14 cellular contexts compared by ENCODE assay signal in the genomic region with DNA sequence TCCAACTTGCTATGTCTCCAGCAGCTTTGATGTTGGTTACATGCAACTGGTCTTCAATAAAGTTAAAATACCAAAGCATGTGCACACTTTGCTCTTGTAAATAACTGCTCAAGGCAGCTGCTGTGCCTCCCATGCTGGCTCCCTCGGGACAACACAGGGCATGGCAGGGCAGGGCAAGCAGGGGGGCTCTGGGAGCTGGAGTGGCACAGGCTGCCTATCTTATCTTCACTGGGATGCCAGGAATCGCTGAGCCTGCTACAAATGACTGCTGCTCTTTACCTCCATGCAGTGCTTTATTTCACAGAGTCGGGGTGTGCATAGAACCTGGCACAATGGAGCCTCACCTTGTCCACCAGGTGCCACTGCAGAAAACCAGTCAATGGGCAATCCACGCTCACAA. TPM values are rescaled to one million over a fixed set of nuclear protein-coding genes. Genes with fewer than 3 reads are reported as not detected.
A peak's percentile ranks its signal among the peaks of the same experiment; 100 is the strongest.
DNase-seq lines count a peak whose midpoint lies in the region; TF ChIP-seq lines count a peak whose summit lies in the region.
"Had no signal": no experiment of that assay in that cellular context is flagged by ENCODE, and none has a peak within 500 bp of the region (broad histone marks: within the 10 kb centered on the region; RNA-seq: fewer than 3 reads in every experiment).

No MANE protein-coding gene starts in this region.

- peaks cover 5% of the 10 kb centered on the region for H3K79me1 ChIP-seq in neuronal stem cell (ENCODE audit: low read depth, low read length)

- H2BK15ac ChIP-seq in neuronal stem cell (ENCODE audit: low read length): no peak overlapping the region

- H3K4ac ChIP-seq in neuronal stem cell (ENCODE audit: low read length): no peak overlapping the region

- 0 out of 22 replicates have a peak overlapping the region, but pooled peaks of 1 of the 11 experiments have one; percentile 14 for H3K27ac ChIP-seq in BLaER1 treated with 17β-estradiol and CSF1 and Interleukin-3, amounts not matched to agents 10 nM and 100 nM
- H3K27ac ChIP-seq in left ventricle myocardium inferior (replicated peaks) (peak overlapping the region; percentile 96), neuronal stem cell (replicated peaks; ENCODE audit: low read length) (no peak overlapping the region)
- H3K27ac ChIP-seq: KMS-11, RWPE1 had no signal

- no peak overlapping the region for H2AK5ac ChIP-seq in neuronal stem cell (ENCODE audit: low read depth, low read length)

- H3K36me3 ChIP-seq in BLaER1 treated with 17β-estradiol and CSF1 and Interleukin-3, amounts not matched to agents 10 nM and 100 nM: peaks cover 0 to 22% (median 3%) of the 10 kb centered on the region in 11 experiments; a peak in 11 of 22 replicates
- no peaks in the 10 kb centered on the region for H3K36me3 ChIP-seq in left ventricle myocardium inferior
- H3K36me3 ChIP-seq in neuronal stem cell (replicated peaks in 1 of 2; ENCODE audit: control insufficient read depth in 2 of 2, insufficient read depth in 2 of 2, low read length in 2 of 2): peaks cover 0 to 2% of the 10 kb centered on the region in 2 donors

- peak; percentile 73 for DNase-seq in NCI-H2171 treated with DMSO at 0.1 percent for 48 hours (lab: John Stamatoyannopoulos, UW)
- DNase-seq in left ventricle myocardium inferior: peak; percentile 65
- DNase-seq in neuronal stem cell (ENCODE audit: low spot score): no peak
- no peak for DNase-seq in kidney glomerular epithelial cell (lab: John Stamatoyannopoulos, UW)
- no peak for DNase-seq in posterior cingulate gyrus
- DNase-seq in NCI-H2107 treated with DMSO at 0.1 percent for 48 hours (lab: John Stamatoyannopoulos, UW; ENCODE audit: unreplicated experiment): no peak
- no peak for DNase-seq in chondrocyte (ENCODE audit: low spot score)
- DNase-seq: CD4-positive, CD25-positive, alpha-beta regulatory T cell; HFFc6; NCI-H187 treated with DMSO at 0.1 percent for 48 hours; NCI-H526 treated with DMSO at 0.1 percent for 48 hours had no signal

- H3K36me3 Mint-ChIP-seq in chondrocyte (ENCODE audit: low read depth): no peaks in the 10 kb centered on the region

- H3K4me1 Mint-ChIP-seq in chondrocyte (ENCODE audit: low read depth): peaks cover 31% of the 10 kb centered on the region
- H3K4me1 Mint-ChIP-seq: CD4-positive, CD25-positive, alpha-beta regulatory T cell had no signal

- no peaks in the 10 kb centered on the region for H3K9me3 Mint-ChIP-seq in chondrocyte (ENCODE audit: low read depth)
- H3K9me3 Mint-ChIP-seq: CD4-positive, CD25-positive, alpha-beta regulatory T cell; HFFc6 had no signal

- H3K27ac Mint-ChIP-seq in chondrocyte (ENCODE audit: unreplicated experiment): no peak overlapping the region
- H3K27ac Mint-ChIP-seq: HFFc6 had no signal

- H3K14ac ChIP-seq in neuronal stem cell (ENCODE audit: low read length): no peak overlapping the region

- no peak overlapping the region for H2BK120ac ChIP-seq in neuronal stem cell (ENCODE audit: low read depth, low read length)

- peaks cover 0 to 80% (median 47%) of the 10 kb centered on the region in 11 experiments; a peak in 13 of 22 replicates for H4K20me1 ChIP-seq in BLaER1 treated with 17β-estradiol and CSF1 and Interleukin-3, amounts not matched to agents 10 nM and 100 nM

- H3K18ac ChIP-seq in neuronal stem cell (ENCODE audit: low read length): peak overlapping the region; percentile 1

- no CpG with 5 or more reads among the region's 4 CpGs for WGBS in neuronal stem cell (ENCODE audit: extremely low coverage in 2 of 2, insufficient read length in 2 of 2, insufficient replicate concordance in 1 of 2), 2 donors

- peaks cover 1 to 61% (median 59%) of the 10 kb centered on the region in 10 experiments; a peak in 18 of 20 replicates for H3K4me1 ChIP-seq in BLaER1 treated with 17β-estradiol and CSF1 and Interleukin-3, amounts not matched to agents 10 nM and 100 nM
- H3K4me1 ChIP-seq in left ventricle myocardium inferior (peaks cover 71% of the 10 kb centered on the region), neuronal stem cell (ENCODE audit: control insufficient read depth in 2 of 2, insufficient read depth in 1 of 2, low read depth in 1 of 2, low read length in 2 of 2) (peaks cover 0 to 9% of the 10 kb centered on the region in 2 donors)

- H4K8ac ChIP-seq in neuronal stem cell (ENCODE audit: low read depth, low read length): no peak overlapping the region

- no peaks in the 10 kb centered on the region for H3K27me3 Mint-ChIP-seq in chondrocyte (ENCODE audit: low read depth)
- H3K27me3 Mint-ChIP-seq: CD4-positive, CD25-positive, alpha-beta regulatory T cell had no signal

- no peak overlapping the region for H2BK5ac ChIP-seq in neuronal stem cell (ENCODE audit: low read length)

- no peak overlapping the region for H3K4me3 Mint-ChIP-seq in chondrocyte (ENCODE audit: unreplicated experiment)
- H3K4me3 Mint-ChIP-seq: CD4-positive, CD25-positive, alpha-beta regulatory T cell; HFFc6 had no signal

- TF ChIP-seq CTCF in left ventricle myocardium inferior (IDR thresholded peaks at IDR 0.05; ENCODE audit: borderline replicate concordance) (no peak), chondrocyte (IDR thresholded peaks at IDR 0.05) (no peak)

- H3K4me3 ChIP-seq in BLaER1 treated with 17β-estradiol and CSF1 and Interleukin-3, amounts not matched to agents 10 nM and 100 nM: no peak overlapping the region
- H3K4me3 ChIP-seq in left ventricle myocardium inferior (peak overlapping the region; percentile 19), neuronal stem cell (ENCODE audit: low read length in 2 of 2) (no peak overlapping the region)

- H4K91ac ChIP-seq in neuronal stem cell (ENCODE audit: low read depth, low read length, poor library complexity): no peak overlapping the region

- H2BK12ac ChIP-seq in neuronal stem cell (ENCODE audit: low read length): no peak overlapping the region

- peak overlapping the region in 5 of 11 experiments; percentile 0 to 51 (median 31); a peak in 6 of 22 replicates for H3K9ac ChIP-seq in BLaER1 treated with 17β-estradiol and CSF1 and Interleukin-3, amounts not matched to agents 10 nM and 100 nM
- no peak overlapping the region for H3K9ac ChIP-seq in neuronal stem cell (ENCODE audit: low read depth, low read length, poor library complexity)
- H3K9ac ChIP-seq: KMS-11 had no signal

- peak overlapping the region in 9 of 11 experiments; percentile 14 to 84 (median 76); a peak in 16 of 22 replicates for H3K4me2 ChIP-seq in BLaER1 treated with 17β-estradiol and CSF1 and Interleukin-3, amounts not matched to agents 10 nM and 100 nM
- H3K4me2 ChIP-seq in neuronal stem cell (ENCODE audit: insufficient read depth, low read length, poor library complexity, severe bottlenecking): no peak overlapping the region
- H3K4me2 ChIP-seq: KMS-11 had no signal

- H3K27me3 ChIP-seq in BLaER1 treated with 17β-estradiol and CSF1 and Interleukin-3, amounts not matched to agents 10 nM and 100 nM: no peaks in the 10 kb centered on the region
- H3K27me3 ChIP-seq in left ventricle myocardium inferior (ENCODE audit: low read depth): no peaks in the 10 kb centered on the region
- H3K27me3 ChIP-seq in neuronal stem cell (ENCODE audit: control insufficient read depth in 3 of 3, insufficient read depth in 3 of 3, low read depth in 1 of 3, low read length in 3 of 3): no peaks in the 10 kb centered on the region

- no peak overlapping the region for H2AFZ ChIP-seq in neuronal stem cell (ENCODE audit: low read length)

- no peak overlapping the region for H3K23ac ChIP-seq in neuronal stem cell (ENCODE audit: low read depth, low read length, poor library complexity)

- no peaks in the 10 kb centered on the region for H3K9me3 ChIP-seq in BLaER1 treated with 17β-estradiol and CSF1 and Interleukin-3, amounts not matched to agents 10 nM and 100 nM (replicated peaks in 1 of 11)
- no peaks in the 10 kb centered on the region for H3K9me3 ChIP-seq in left ventricle myocardium inferior (replicated peaks)
- no peaks in the 10 kb centered on the region for H3K9me3 ChIP-seq in neuronal stem cell (replicated peaks in 1 of 2; ENCODE audit: control insufficient read depth in 2 of 2, insufficient read depth in 1 of 2, low read depth in 1 of 2, low read length in 2 of 2)

- intact Hi-C loops in left ventricle myocardium inferior (cut with micrococcal nuclease) (loop anchor here (5.0 to 10.0 kb wide), 2 partner anchors 65 to 147 kb away; no protein-coding TSS in a partner anchor), posterior cingulate gyrus (cut with DNase I) (loop anchor here (2.0 kb wide), 2 partner anchors 73 to 215 kb away; partner anchors contain the start of gene RASD1)

RNA-seq across cellular contexts. Expression of gene PEMT, which starts 21.8 kb away (rescaled TPM):
- total RNA-seq in left ventricle myocardium inferior (18.8 TPM), chondrocyte (27.5 to 33.8 TPM (median 31.1 TPM) in 3 replicates)
- polyA plus RNA-seq in neuronal stem cell (2013, experiment 1 of 2): 42.5 TPM
- polyA plus RNA-seq in neuronal stem cell (2013, experiment 2 of 2): 39.1 TPM

Comparison
In these comparisons a context has a peak if more than half of its experiments do, and no peak if none do; other contexts are left out.
1. DNase-seq: peak in NCI-H2171 treated with DMSO at 0.1 percent for 48 hours (single experiment) and left ventricle myocardium inferior (single experiment); none in neuronal stem cell (single experiment), kidney glomerular epithelial cell (single experiment), posterior cingulate gyrus (0 of 10), NCI-H2107 treated with DMSO at 0.1 percent for 48 hours (single experiment) and chondrocyte (single experiment).